In genomic region chr11:44133335-44133946, GRCh38 we compare ENCODE assay signal across 8 cellular contexts. TPM values are rescaled to one million over a fixed set of nuclear protein-coding genes. Genes with fewer than 3 reads are reported as not detected.
A peak's percentile ranks its signal among the peaks of the same experiment; 100 is the strongest.
DNase-seq lines count a peak whose midpoint lies in the region; ATAC-seq and TF ChIP-seq lines count a peak whose summit lies in the region.

No MANE protein-coding gene starts in this region.

- H3F3A ChIP-seq in SK-N-SH (replicated peaks; ENCODE audit: insufficient read depth) = no peaks in the 10 kb centered on the region

- peak; percentile 82 for TF ChIP-seq RAD21 in SK-N-SH (IDR thresholded peaks at IDR 0.05; ENCODE audit: low read length)

- 86% methylated on average over 1 of the region's 1 CpG for WGBS in SK-N-SH (ENCODE audit: low lambda C conversion rate)
- WGBS in gastroesophageal sphincter (ENCODE audit: low coverage in 1 of 2), 2 donors = 75% methylated on average over 1 of the region's 1 CpG; no CpG with 5 or more reads in 1 of the 2 donors

- ATAC-seq in gastroesophageal sphincter = no peak
- ATAC-seq in HG03025 (IDR thresholded peaks at IDR 0.05; ENCODE audit: low FRiP score, unreplicated experiment) = no peak
- ATAC-seq in HG02981 (IDR thresholded peaks at IDR 0.05; ENCODE audit: unreplicated experiment) = no peak
- no peak for ATAC-seq in GM21717 (IDR thresholded peaks at IDR 0.05; ENCODE audit: unreplicated experiment)

- no peak overlapping the region for H3K27ac ChIP-seq in SK-N-SH (ENCODE audit: low read depth in 2 of 2, low read length in 1 of 2)
- no peak overlapping the region for H3K27ac ChIP-seq in gastroesophageal sphincter

- POLR2A ChIA-PET in SK-N-SH (lab: Yijun Ruan, JAX) = no interaction called here

- DNase-seq in AML-193 (lab: John Stamatoyannopoulos, UW) (peak; percentile 12 to 22), HAP-1 (ENCODE audit: low spot score in 2 of 2) (peak; percentile 21 to 33), SK-N-SH (peak; percentile 43), smooth muscle cell of the brain vasculature (ENCODE audit: low read depth, low spot score) (peak; percentile 29)

- H3K4me1 ChIP-seq in HAP-1 (no peaks in the 10 kb centered on the region), SK-N-SH (ENCODE audit: control insufficient read depth in 1 of 2, insufficient read depth in 2 of 2, low read depth in 1 of 2, low read length in 1 of 2) (peaks cover 7 to 23% of the 10 kb centered on the region in 2 experiments; a peak in 2 of 4 replicates), gastroesophageal sphincter (no peaks in the 10 kb centered on the region)

- no peaks in the 10 kb centered on the region for H4K20me1 ChIP-seq in SK-N-SH (ENCODE audit: insufficient read depth)

- H3K9me3 ChIP-seq in HAP-1 = no peaks in the 10 kb centered on the region
- H3K9me3 ChIP-seq in SK-N-SH = no peaks in the 10 kb centered on the region
- H3K9me3 ChIP-seq in gastroesophageal sphincter = no peaks in the 10 kb centered on the region

- peak; percentile 80 for TF ChIP-seq CTCF in SK-N-SH (IDR thresholded peaks at IDR 0.05)
- peak in 3 of 4 experiments; percentile 13 to 46 (median 46) for TF ChIP-seq CTCF in gastroesophageal sphincter (IDR thresholded peaks at IDR 0.05)

- H2AFZ ChIP-seq in SK-N-SH (ENCODE audit: low read depth) = no peak overlapping the region

- TF ChIP-seq POLR2A in gastroesophageal sphincter (IDR thresholded peaks at IDR 0.05) = no peak

- H3K36me3 ChIP-seq in HAP-1 (replicated peaks) (peaks cover 24% of the 10 kb centered on the region), SK-N-SH (replicated peaks in 1 of 2; ENCODE audit: control insufficient read depth in 1 of 2, insufficient read depth in 2 of 2, low read length in 1 of 2) (peaks cover 19 to 42% of the 10 kb centered on the region in 2 experiments), gastroesophageal sphincter (peaks cover 0 to 75% of the 10 kb centered on the region in 2 donors)

- H3K9ac ChIP-seq in SK-N-SH = no peak overlapping the region

- H3K27me3 ChIP-seq in HAP-1 (ENCODE audit: low read depth) (no peaks in the 10 kb centered on the region), SK-N-SH (ENCODE audit: insufficient read depth) (no peaks in the 10 kb centered on the region), gastroesophageal sphincter (no peaks in the 10 kb centered on the region)

- no peaks in the 10 kb centered on the region for H3K9me2 ChIP-seq in SK-N-SH

- no peak overlapping the region for H3K4me3 ChIP-seq in HAP-1
- no peak overlapping the region for H3K4me3 ChIP-seq in SK-N-SH (ENCODE audit: low read depth in 2 of 2, low read length in 1 of 2)
- no peak overlapping the region for H3K4me3 ChIP-seq in gastroesophageal sphincter

- H3K4me2 ChIP-seq in SK-N-SH = no peak overlapping the region

- TF ChIP-seq EP300 in SK-N-SH (IDR thresholded peaks at IDR 0.05; ENCODE audit: borderline replicate concordance in 1 of 2, low read depth in 1 of 2, low read length in 1 of 2) (no peak), gastroesophageal sphincter (IDR thresholded peaks at IDR 0.05) (no peak)

- in situ Hi-C loops in HAP-1 (cut with MboI; ENCODE audit: low sequenced_read_pairs) = loop anchor here (10.0 kb wide), 1 partner anchor 411 kb away; no protein-coding TSS in a partner anchor

- H3K79me2 ChIP-seq in SK-N-SH (ENCODE audit: insufficient read depth) = no peaks in the 10 kb centered on the region

- CTCF ChIA-PET in SK-N-SH (lab: Yijun Ruan, JAX) = interaction anchor here (0.5 to 5.8 kb wide), 46 partner anchors 8 to 484 kb away, joined by 3 to 49 read pairs (median 4); partner anchors contain the start of gene EXT2

TF ChIP-seq in SK-N-SH, 30 proteins besides CTCF, POLR2A, EP300 and RAD21:
- TF ChIP-seq PBX3 (IDR thresholded peaks at IDR 0.05) (no peak), SMC3 (IDR thresholded peaks at IDR 0.05; ENCODE audit: low read depth, low read length) (peak; percentile 72), FOXJ3 (CRISPR knock-in tag; IDR thresholded peaks at IDR 0.05) (no peak), GATA2 (CRISPR knock-in tag; IDR thresholded peaks at IDR 0.05) (no peak), MEF2A (IDR thresholded peaks at IDR 0.05; ENCODE audit: borderline replicate concordance, low read depth) (no peak), RCOR1 (IDR thresholded peaks at IDR 0.05; ENCODE audit: low read length) (no peak)

RNA-seq across cellular contexts. Expression of gene EXT2, which starts 38.0 kb away (rescaled TPM):
- 92.9 and 96.7 TPM in 2 replicates for polyA plus RNA-seq in SK-N-SH (2012; rRNA removed)
- 71.8 and 80.2 TPM in 2 replicates for polyA plus RNA-seq in SK-N-SH (2012; cell fraction: cytosol; rRNA removed)
- polyA plus RNA-seq in SK-N-SH (2012; cell fraction: nucleus; rRNA removed) = 83.8 and 99.5 TPM in 2 replicates
- total RNA-seq in gastroesophageal sphincter = 10 to 100 TPM; 63.9 to 66.6 (median 65.9) TPM
